21 cellular contexts compared by ENCODE assay signal in genomic region chr1:163844393-163844948, GRCh38.
DNase-seq lines count a peak whose midpoint lies in the region; ATAC-seq and TF ChIP-seq lines count a peak whose summit lies in the region.
"Had no signal": no experiment of that assay in that cellular context is flagged by ENCODE, and none has a peak within 500 bp of the region (broad histone marks: within the 10 kb centered on the region; RNA-seq: fewer than 3 reads in every experiment).

No MANE protein-coding gene starts in this region.

- H3K4me2 ChIP-seq in PC-3 (ENCODE audit: low read length): no peak overlapping the region

- no peaks in the 10 kb centered on the region for H3K9me3 ChIP-seq in PC-3 (ENCODE audit: low read length)
- H3K9me3 ChIP-seq in thyroid gland: no peaks in the 10 kb centered on the region
- no peaks in the 10 kb centered on the region for H3K9me3 ChIP-seq in prostate gland
- H3K9me3 ChIP-seq: breast epithelium, gastrocnemius medialis, lower lobe of right lung, SJCRH30, tibial artery had no signal

- H4K20me1 ChIP-seq in PC-3 (ENCODE audit: low read length): no peaks in the 10 kb centered on the region

- H3K4me1 ChIP-seq in PC-3 (ENCODE audit: insufficient read depth, low read length) (no peaks in the 10 kb centered on the region), thyroid gland (no peaks in the 10 kb centered on the region), prostate gland (replicated peaks) (no peaks in the 10 kb centered on the region)
- H3K4me1 ChIP-seq: breast epithelium, lower lobe of right lung, SJCRH30, tibial artery had no signal

- DNase-seq in ELR (ENCODE audit: low read depth) (peak; percentile 16), PC-3 (peak; percentile 8), fibroblast of pulmonary artery (ENCODE audit: low read depth) (peak; percentile 17), retina (peak; percentile 22), thyroid gland (no peak), prostate gland (ENCODE audit: low spot score) (no peak)
- DNase-seq: activated CD4-positive, alpha-beta T cell treated with anti-CD3 and anti-CD28 coated beads for 4 hours; activated naive CD4-positive, alpha-beta T cell treated with anti-CD3 and anti-CD28 coated beads, Interleukin-2, amount 50 U/mL, for 16 hours; CD4-positive, CD25-positive, alpha-beta regulatory T cell; DND-41; gastrocnemius medialis; KG1; lower lobe of right lung; right cardiac atrium; SJCRH30; stimulated activated CD4-positive, alpha-beta T cell treated with anti-CD3 and anti-CD28 coated beads, Interleukin-4, amount 100 ng/mL, for 24 hours; tibial artery had no signal

- no peak overlapping the region for H3K9ac ChIP-seq in PC-3 (ENCODE audit: low read length)

- 4 to 21% methylated on average over 1 of the region's 1 CpG for WGBS in thyroid gland, 2 donors
- 30% methylated on average over 1 of the region's 1 CpG for WGBS in prostate gland

- CTCF ChIA-PET in PC-3 (lab: Charles Lee): no interaction called here

- H3K27me3 ChIP-seq in PC-3 (ENCODE audit: low read length): no peaks in the 10 kb centered on the region
- no peaks in the 10 kb centered on the region for H3K27me3 ChIP-seq in thyroid gland
- no peaks in the 10 kb centered on the region for H3K27me3 ChIP-seq in prostate gland (replicated peaks; ENCODE audit: insufficient read depth)
- H3K27me3 ChIP-seq: breast epithelium, gastrocnemius medialis, SJCRH30, tibial artery had no signal

- ATAC-seq in PC-3 (no peak), GM19328 (IDR thresholded peaks at IDR 0.05; ENCODE audit: unreplicated experiment) (no peak), GM19324 (IDR thresholded peaks at IDR 0.05; ENCODE audit: low FRiP score, unreplicated experiment) (no peak)
- ATAC-seq: GM12878, lower lobe of right lung had no signal

- H3F3A ChIP-seq in PC-3 (ENCODE audit: low read length, unreplicated experiment): no peaks in the 10 kb centered on the region

- no peaks in the 10 kb centered on the region for H3K9me2 ChIP-seq in PC-3 (replicated peaks; ENCODE audit: low read length)

- H3K79me2 ChIP-seq in PC-3 (ENCODE audit: low read length): no peaks in the 10 kb centered on the region

- BruUV-seq in PC-3 (replicated peaks; lab: Mats Ljungman, UMichigan): no TSS peak

- TF ChIP-seq CTCF in PC-3 (conservative IDR thresholded peaks at IDR 0.05; ENCODE audit: low read depth, low read length): no peak
- TF ChIP-seq CTCF in fibroblast of pulmonary artery (IDR thresholded peaks at IDR 0.05; ENCODE audit: low read length, missing control alignments): no peak
- TF ChIP-seq CTCF in thyroid gland (IDR thresholded peaks at IDR 0.05): no peak
- no peak for TF ChIP-seq CTCF in prostate gland (IDR thresholded peaks at IDR 0.05)

- H2AFZ ChIP-seq in PC-3 (ENCODE audit: low read length): no peak overlapping the region

- H3K4me3 ChIP-seq in PC-3 (ENCODE audit: low read length) (no peak overlapping the region), fibroblast of pulmonary artery (replicated peaks; ENCODE audit: low read depth, low read length) (no peak overlapping the region), thyroid gland (replicated peaks in 1 of 3) (no peak overlapping the region), prostate gland (no peak overlapping the region)
- H3K4me3 ChIP-seq: breast epithelium, gastrocnemius medialis, GM12878, lower lobe of right lung, SJCRH30, tibial artery had no signal

- intact Hi-C loops in PC-3 (cut with micrococcal nuclease): no loop called here
- intact Hi-C loops in thyroid gland (cut with DNase I): no loop called here
- intact Hi-C loops in prostate gland (cut with DNase I): no loop called here

- H3K36me3 ChIP-seq in PC-3 (ENCODE audit: low read depth, low read length): no peaks in the 10 kb centered on the region
- H3K36me3 ChIP-seq in thyroid gland: no peaks in the 10 kb centered on the region
- H3K36me3 ChIP-seq in prostate gland: no peaks in the 10 kb centered on the region
- H3K36me3 ChIP-seq: breast epithelium, gastrocnemius medialis, lower lobe of right lung, SJCRH30, tibial artery had no signal

- TF ChIP-seq POLR2A in thyroid gland (IDR thresholded peaks at IDR 0.05) (no peak), prostate gland (IDR thresholded peaks at IDR 0.05) (no peak)

- H3K27ac ChIP-seq in PC-3 (ENCODE audit: low read length) (no peak overlapping the region), thyroid gland (no peak overlapping the region), prostate gland (no peak overlapping the region)
- H3K27ac ChIP-seq: breast epithelium, lower lobe of right lung, SJCRH30, tibial artery had no signal

- POLR2A ChIA-PET in PC-3 (lab: Charles Lee; ENCODE audit: unreplicated experiment): no interaction called here

Comparison
In these comparisons a context has a peak if more than half of its experiments do, and no peak if none do; other contexts are left out.
1. DNase-seq: peak in ELR (single experiment), PC-3 (single experiment), fibroblast of pulmonary artery (single experiment) and retina (single experiment); none in thyroid gland (0 of 2) and prostate gland (single experiment).